13 cellular contexts compared by ENCODE assay signal in the genomic region with DNA sequence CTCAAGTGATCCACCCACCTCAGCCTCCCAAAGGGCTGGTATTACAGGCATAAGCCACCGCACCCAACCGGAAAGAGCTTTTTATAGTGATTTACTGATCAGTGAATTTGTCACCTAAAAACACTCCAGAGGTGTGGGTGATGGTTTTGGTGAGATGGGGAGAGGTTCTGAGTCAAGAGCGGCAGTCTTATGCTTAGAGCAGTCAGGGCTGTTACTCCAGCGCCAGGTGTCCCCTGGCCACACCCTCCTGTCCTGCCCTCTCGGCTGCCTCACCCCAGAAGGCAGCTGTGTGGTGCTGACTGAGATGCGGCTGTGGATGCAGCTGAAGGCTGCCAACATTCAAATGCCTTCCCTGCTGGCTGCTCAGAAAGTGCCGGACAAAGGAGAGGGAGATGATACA.
DNase-seq lines count a peak whose midpoint lies in the region; ATAC-seq and TF ChIP-seq lines count a peak whose summit lies in the region.
"Had no signal": no experiment of that assay in that cellular context is flagged by ENCODE, and none has a peak within 500 bp of the region (broad histone marks: within the 10 kb centered on the region; RNA-seq: fewer than 3 reads in every experiment).

No MANE protein-coding gene starts in this region.

- H3K4me3 ChIP-seq in MG63 (no peak overlapping the region), Caco-2 (ENCODE audit: low read depth, low read length) (no peak overlapping the region)
- H3K4me3 ChIP-seq: tibial nerve had no signal

- POLR2A ChIA-PET in Caco-2 (lab: Charles Lee), result no interaction called here

- ATAC-seq in GM18520 (IDR thresholded peaks at IDR 0.05; ENCODE audit: unreplicated experiment) (peak; percentile 66), GM18870 (IDR thresholded peaks at IDR 0.05; ENCODE audit: unreplicated experiment) (no peak)

- H3K9me3 ChIP-seq in MG63, result no peaks in the 10 kb centered on the region
- H3K9me3 ChIP-seq in Caco-2, result no peaks in the 10 kb centered on the region
- H3K9me3 ChIP-seq: tibial nerve had no signal

- H3K9me3 Mint-ChIP-seq in glutamatergic neuron (ENCODE audit: unreplicated experiment) (peaks cover 2% of the 10 kb centered on the region), Caco-2 (ENCODE audit: unreplicated experiment) (no peaks in the 10 kb centered on the region)
- H3K9me3 Mint-ChIP-seq: naive B cell had no signal

- TF ChIP-seq CTCF in glutamatergic neuron (IDR thresholded peaks at IDR 0.05; ENCODE audit: partially characterized antibody, unreplicated experiment), result no peak
- TF ChIP-seq CTCF in Caco-2 (IDR thresholded peaks at IDR 0.05; ENCODE audit: insufficient read depth in 1 of 2, low read depth in 1 of 2, low read length in 1 of 2, severe bottlenecking in 1 of 2, unreplicated experiment in 1 of 2), result no peak

- H3K36me3 ChIP-seq in MG63 (no peaks in the 10 kb centered on the region), Caco-2 (ENCODE audit: control insufficient read depth, insufficient read depth, low read length) (no peaks in the 10 kb centered on the region)
- H3K36me3 ChIP-seq: tibial nerve had no signal

- H3K36me3 Mint-ChIP-seq in glutamatergic neuron (ENCODE audit: unreplicated experiment), result no peaks in the 10 kb centered on the region
- H3K36me3 Mint-ChIP-seq in Caco-2 (ENCODE audit: insufficient read depth, unreplicated experiment), result peaks cover 6% of the 10 kb centered on the region
- H3K36me3 Mint-ChIP-seq: naive B cell had no signal

- H3K4me1 Mint-ChIP-seq in glutamatergic neuron (ENCODE audit: low read depth, unreplicated experiment) (peaks cover 15% of the 10 kb centered on the region), Caco-2 (ENCODE audit: low read depth, unreplicated experiment) (peaks cover 20% of the 10 kb centered on the region)

- H3K27me3 Mint-ChIP-seq in glutamatergic neuron (ENCODE audit: unreplicated experiment) (peaks cover 4% of the 10 kb centered on the region), Caco-2 (ENCODE audit: insufficient read depth, unreplicated experiment) (no peaks in the 10 kb centered on the region)

- H3K4me3 Mint-ChIP-seq in glutamatergic neuron (ENCODE audit: unreplicated experiment) (no peak overlapping the region), Caco-2 (ENCODE audit: unreplicated experiment) (no peak overlapping the region)
- H3K4me3 Mint-ChIP-seq: naive B cell had no signal

- H3K27ac Mint-ChIP-seq in glutamatergic neuron (ENCODE audit: unreplicated experiment), result no peak overlapping the region
- no peak overlapping the region for H3K27ac Mint-ChIP-seq in Caco-2 (ENCODE audit: unreplicated experiment)

- peak; percentile 50 for DNase-seq in MG63
- DNase-seq in NCI-H748 treated with DMSO at 0.1 percent for 48 hours (lab: John Stamatoyannopoulos, UW), result peak; percentile 67
- peak; percentile 31 for DNase-seq in glutamatergic neuron
- no peak for DNase-seq in Caco-2
- DNase-seq in cerebellum (ENCODE audit: low spot score), result no peak
- no peak for DNase-seq in retina
- DNase-seq: activated CD4-positive, alpha-beta T cell treated with anti-CD3 and anti-CD28 coated beads for 1 hour; EL; naive B cell; NCI-H446 had no signal

- peaks cover 26% of the 10 kb centered on the region for H3K4me1 ChIP-seq in Caco-2

- CTCF ChIA-PET in Caco-2 (lab: Charles Lee), result no interaction called here

- intact Hi-C loops in Caco-2 (cut with micrococcal nuclease; ENCODE audit: unreplicated experiment), result loop anchor here (5.0 kb wide), 1 partner anchor 98 kb away; no protein-coding TSS in a partner anchor

- H3K27me3 ChIP-seq in MG63 (no peaks in the 10 kb centered on the region), Caco-2 (replicated peaks; ENCODE audit: control insufficient read depth, insufficient read depth, low read length) (no peaks in the 10 kb centered on the region)
- H3K27me3 ChIP-seq: tibial nerve had no signal

- no TSS peak for BruUV-seq in Caco-2 (replicated peaks; lab: Mats Ljungman, UMichigan)

Comparison
In these comparisons a context has a peak if more than half of its experiments do, and no peak if none do; other contexts are left out.
1. DNase-seq: peak in MG63 (single experiment), NCI-H748 treated with DMSO at 0.1 percent for 48 hours (single experiment) and glutamatergic neuron (single experiment); none in Caco-2 (0 of 2), cerebellum (single experiment) and retina (single experiment).